In the genomic region with DNA sequence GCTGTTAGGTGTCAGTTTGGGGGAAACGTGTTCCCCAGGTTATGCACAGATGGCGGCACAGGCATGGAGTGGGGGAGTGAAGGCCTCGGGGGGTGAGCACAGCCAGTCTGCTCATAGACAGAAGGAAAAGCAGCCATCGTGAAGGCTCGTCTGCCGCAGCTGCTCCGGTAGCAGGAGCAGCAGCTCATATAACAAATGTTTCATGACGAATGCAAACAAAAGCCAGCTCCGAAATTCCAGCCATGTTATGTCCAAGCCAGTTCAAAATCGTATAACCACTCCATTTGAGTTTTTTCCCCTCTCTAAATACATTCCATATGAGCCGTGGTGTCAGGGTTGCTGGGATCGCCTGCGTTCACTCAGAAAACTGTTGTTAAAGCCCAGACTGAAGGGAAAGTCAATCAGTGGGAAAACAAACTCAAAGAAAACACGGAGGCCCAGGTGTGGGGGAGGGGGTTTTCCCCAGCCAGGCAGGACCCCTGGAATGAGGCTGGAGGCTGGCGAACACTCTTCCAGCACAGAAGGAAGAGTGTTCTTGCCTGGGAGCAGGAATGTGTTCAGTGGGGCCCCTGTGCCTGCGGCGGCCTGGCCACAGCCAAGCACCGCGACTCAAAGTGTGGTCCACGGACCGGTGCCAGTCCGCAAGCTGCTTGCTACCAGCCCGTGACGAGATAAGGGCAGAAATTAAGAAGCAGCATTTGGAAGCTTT, we compare ENCODE assay signal across 12 cellular contexts.
A peak's percentile ranks its signal among the peaks of the same experiment; 100 is the strongest.
DNase-seq lines count a peak whose midpoint lies in the region; ATAC-seq, FAIRE-seq and TF ChIP-seq lines count a peak whose summit lies in the region.
"Had no signal": no experiment of that assay in that cellular context is flagged by ENCODE, and none has a peak within 500 bp of the region (broad histone marks: within the 10 kb centered on the region; RNA-seq: fewer than 3 reads in every experiment).

No MANE protein-coding gene starts in this region.

- no peaks in the 10 kb centered on the region for H4K20me1 ChIP-seq in HepG2 (ENCODE audit: insufficient read depth, low read length)

- TF ChIP-seq POLR2A in HepG2 (IDR thresholded peaks at IDR 0.05; ENCODE audit: insufficient read depth in 1 of 2, low read depth in 2 of 2, low read length in 2 of 2), result no peak
- TF ChIP-seq POLR2A in right lobe of liver (IDR thresholded peaks at IDR 0.05), result no peak

- H3K36me3 ChIP-seq in HepG2 (replicated peaks in 1 of 2; ENCODE audit: control insufficient read depth in 1 of 2, insufficient read depth in 2 of 2, low read length in 2 of 2), result no peaks in the 10 kb centered on the region
- no peaks in the 10 kb centered on the region for H3K36me3 ChIP-seq in right lobe of liver
- peaks cover 7% of the 10 kb centered on the region for H3K36me3 ChIP-seq in muscle layer of colon (ENCODE audit: insufficient read depth, low read length)
- H3K36me3 ChIP-seq: BE2C, heart left ventricle, thyroid gland had no signal

- H3K9me3 ChIP-seq in HepG2 (ENCODE audit: low read length) (no peaks in the 10 kb centered on the region), right lobe of liver (no peaks in the 10 kb centered on the region), muscle layer of colon (ENCODE audit: low read length) (no peaks in the 10 kb centered on the region)
- H3K9me3 ChIP-seq: BE2C, heart left ventricle, thyroid gland had no signal

- DNase-seq in HepG2 (ENCODE audit: low spot score) (no peak), right lobe of liver (no peak), dedifferentiated amniotic fluid mesenchymal stem cell (ENCODE audit: extremely low spot score) (peak; percentile 69), globus pallidus (ENCODE audit: low spot score) (no peak)
- no peak for DNase-seq in stimulated activated CD4-positive, alpha-beta T cell treated with anti-CD3 and anti-CD28 coated beads, Interleukin-2, amount 100 ng/mL, for 24 hours
- no peak for DNase-seq in activated T-cell treated with anti-CD3 and anti-CD28 coated beads, Interleukin-2, amount 50 U/mL, for 48 hours
- DNase-seq: activated naive CD4-positive, alpha-beta T cell treated with anti-CD3 and anti-CD28 coated beads, Interleukin-2, amount 50 U/mL, for 16 hours; BE2C; heart left ventricle; thyroid gland had no signal

- WGBS in HepG2 (ENCODE audit: low lambda C conversion rate), result 95% methylated on average over 24 of the region's 24 CpGs
- 83% methylated on average over 10 of the region's 24 CpGs for WGBS in right lobe of liver (ENCODE audit: insufficient coverage, low coverage, low lambda C conversion rate, missing lambda C conversion rate)

- BruUV-seq in HepG2 (replicated peaks; lab: Mats Ljungman, UMichigan), result no TSS peak

- POLR2A ChIA-PET in HepG2 (lab: Yijun Ruan, JAX), result no interaction called here

- H3K79me2 ChIP-seq in HepG2 (ENCODE audit: insufficient read depth, low read length), result no peaks in the 10 kb centered on the region

- intact Hi-C loops in HepG2 (cut with micrococcal nuclease; ENCODE audit: unreplicated experiment), result no loop called here
- intact Hi-C loops in right lobe of liver (cut with DNase I), result no loop called here

- no peak overlapping the region for H2AFZ ChIP-seq in HepG2 (ENCODE audit: low read length)

- TF ChIP-seq EP300 in HepG2 (IDR thresholded peaks at IDR 0.05; ENCODE audit: low read depth in 2 of 2, low read length in 2 of 2) (no peak), HepG2 (CRISPR knock-in tag; IDR thresholded peaks at IDR 0.05; ENCODE audit: borderline replicate concordance) (no peak)

- in situ Hi-C loops in HepG2 (cut with HindIII; ENCODE audit: extremely low pct_ligation_motif_present, low pct_unique_long_range_greater_than_20kb), result loop anchor here (10.0 kb wide), 1 partner anchor 278 kb away; the partner anchor contains the start of gene TAB2

- H3K4me1 ChIP-seq in HepG2 (ENCODE audit: insufficient read depth, low read length) (peaks cover 41% of the 10 kb centered on the region), right lobe of liver (peaks cover 0 to 15% (median 7%) of the 10 kb centered on the region in 4 donors), muscle layer of colon (ENCODE audit: insufficient read depth, low read length) (peaks cover 15% of the 10 kb centered on the region)
- H3K4me1 ChIP-seq: BE2C had no signal

- H3K27ac ChIP-seq in HepG2 (ENCODE audit: extremely low read length, insufficient read depth, low read length), result no peak overlapping the region
- no peak overlapping the region for H3K27ac ChIP-seq in right lobe of liver
- H3K27ac ChIP-seq in muscle layer of colon (ENCODE audit: low read depth, low read length), result peak overlapping the region; percentile 54

- no peak overlapping the region for H3K9ac ChIP-seq in HepG2 (ENCODE audit: insufficient read depth, low read depth, low read length)
- peak overlapping the region; percentile 44 for H3K9ac ChIP-seq in muscle layer of colon (ENCODE audit: low read length)

- no peak for FAIRE-seq in HepG2 (lab: Jason Lieb, UNC)

- no peak overlapping the region for H3K4me2 ChIP-seq in HepG2 (ENCODE audit: low read depth, low read length)

- ATAC-seq in HepG2 (no peak), right lobe of liver (no peak), HG02852 (IDR thresholded peaks at IDR 0.05; ENCODE audit: unreplicated experiment) (no peak)
- ATAC-seq: heart left ventricle had no signal

- CTCF ChIA-PET in HepG2 (lab: Yijun Ruan, JAX; ENCODE audit: low intra/inter-chr PET ratio, low total read pairs), result no interaction called here

- TF ChIP-seq CTCF in HepG2 (CRISPR knock-in tag; IDR thresholded peaks at IDR 0.05) (no peak), right lobe of liver (IDR thresholded peaks at IDR 0.05) (no peak)

- TF ChIP-seq RAD21 in HepG2 (CRISPR knock-in tag; IDR thresholded peaks at IDR 0.05), result no peak

- H3K27me3 ChIP-seq in HepG2 (ENCODE audit: control insufficient read depth in 1 of 2, insufficient read depth in 2 of 2, low read length in 2 of 2), result no peaks in the 10 kb centered on the region
- H3K27me3 ChIP-seq in right lobe of liver, result no peaks in the 10 kb centered on the region
- H3K27me3 ChIP-seq in muscle layer of colon (ENCODE audit: control insufficient read depth in 1 of 2, insufficient read depth in 2 of 2, low read length in 2 of 2), result no peaks in the 10 kb centered on the region
- H3K27me3 ChIP-seq: BE2C, heart left ventricle, thyroid gland had no signal

- no peak overlapping the region for H3K4me3 ChIP-seq in HepG2 (replicated peaks in 1 of 3; ENCODE audit: insufficient read depth in 1 of 3, low read depth in 2 of 3, low read length in 3 of 3)
- no peak overlapping the region for H3K4me3 ChIP-seq in right lobe of liver
- H3K4me3 ChIP-seq in muscle layer of colon (ENCODE audit: low read depth in 1 of 2, low read length in 2 of 2), result peak overlapping the region; percentile 23 to 51
- H3K4me3 ChIP-seq: heart left ventricle, thyroid gland had no signal

TF ChIP-seq in HepG2, 621 proteins besides CTCF, POLR2A, EP300 and RAD21:
- TF ChIP-seq NFE2L1 (CRISPR knock-in tag; IDR thresholded peaks at IDR 0.05; ENCODE audit: borderline replicate concordance) (no peak), ZNF687 (CRISPR knock-in tag; IDR thresholded peaks at IDR 0.05) (0 out of 2 replicates have a peak, but pooled peaks have one; percentile 14)
- TF ChIP-seq, protein P1, sequence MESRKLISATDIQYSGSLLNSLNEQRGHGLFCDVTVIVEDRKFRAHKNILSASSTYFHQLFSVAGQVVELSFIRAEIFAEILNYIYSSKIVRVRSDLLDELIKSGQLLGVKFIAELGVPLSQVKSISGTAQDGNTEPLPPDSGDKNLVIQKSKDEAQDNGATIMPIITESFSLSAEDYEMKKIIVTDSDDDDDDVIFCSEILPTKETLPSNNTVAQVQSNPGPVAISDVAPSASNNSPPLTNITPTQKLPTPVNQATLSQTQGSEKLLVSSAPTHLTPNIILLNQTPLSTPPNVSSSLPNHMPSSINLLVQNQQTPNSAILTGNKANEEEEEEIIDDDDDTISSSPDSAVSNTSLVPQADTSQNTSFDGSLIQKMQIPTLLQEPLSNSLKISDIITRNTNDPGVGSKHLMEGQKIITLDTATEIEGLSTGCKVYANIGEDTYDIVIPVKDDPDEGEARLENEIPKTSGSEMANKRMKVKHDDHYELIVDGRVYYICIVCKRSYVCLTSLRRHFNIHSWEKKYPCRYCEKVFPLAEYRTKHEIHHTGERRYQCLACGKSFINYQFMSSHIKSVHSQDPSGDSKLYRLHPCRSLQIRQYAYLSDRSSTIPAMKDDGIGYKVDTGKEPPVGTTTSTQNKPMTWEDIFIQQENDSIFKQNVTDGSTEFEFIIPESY (CRISPR knock-in tag; IDR thresholded peaks at IDR 0.05), result peak; percentile 61; the same call in 1 of the 2 replicates

Comparison
In these comparisons a context has a peak if more than half of its experiments do, and no peak if none do; other contexts are left out.
1. H3K4me3 ChIP-seq: peak in muscle layer of colon (2 of 2); none in HepG2 (0 of 3) and right lobe of liver (0 of 3).